23 cellular contexts compared by ENCODE assay signal in the genomic region with DNA sequence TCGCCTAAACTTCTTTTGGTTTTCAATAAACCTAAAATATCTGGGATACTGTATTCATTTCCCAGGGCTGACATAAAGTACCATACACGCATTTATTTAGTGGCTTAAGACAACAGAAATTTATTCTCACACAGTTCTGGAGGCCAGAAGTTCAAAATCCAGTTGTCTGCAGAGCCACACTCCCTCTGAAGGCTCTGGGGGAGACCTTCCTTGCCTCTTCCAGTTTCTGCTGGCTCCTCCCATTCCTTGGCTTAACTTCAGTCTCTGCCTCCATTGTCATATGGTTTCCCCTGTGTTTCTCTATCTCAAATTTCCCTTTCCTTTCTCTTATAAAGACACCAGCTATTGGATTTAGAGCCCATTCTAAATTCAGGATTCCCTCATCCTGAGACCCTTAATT. TPM values are rescaled to one million over a fixed set of nuclear protein-coding genes. Genes with fewer than 3 reads are reported as not detected.
"Had no signal": no experiment of that assay in that cellular context is flagged by ENCODE, and none has a peak within 500 bp of the region (broad histone marks: within the 10 kb centered on the region; RNA-seq: fewer than 3 reads in every experiment).

No MANE protein-coding gene starts in this region.

- H3K4me3 ChIP-seq: SJCRH30 had no signal

- H3K27me3 ChIP-seq: SJCRH30 had no signal

- H3K9me3 Mint-ChIP-seq: activated naive CD8-positive, alpha-beta T cell treated with anti-CD3 and anti-CD28 coated beads, Interleukin-2, amount 50 U/mL, for 24 hours; brain had no signal

- H3K4me3 Mint-ChIP-seq: activated CD8-positive, alpha-beta T cell treated with anti-CD3 and anti-CD28 coated beads, Interleukin-2, amount 10 ng/mL, durations not matched to agents 7 days and 5 days; activated naive CD8-positive, alpha-beta T cell treated with anti-CD3 and anti-CD28 coated beads, Interleukin-2, amount 50 U/mL, for 24 hours; brain had no signal

- H3K27ac Mint-ChIP-seq: activated CD8-positive, alpha-beta T cell treated with anti-CD3 and anti-CD28 coated beads, Interleukin-2, amount 10 ng/mL, durations not matched to agents 7 days and 5 days; activated naive CD8-positive, alpha-beta T cell treated with anti-CD3 and anti-CD28 coated beads, Interleukin-2, amount 50 U/mL, for 24 hours; brain had no signal

- H3K36me3 Mint-ChIP-seq: brain had no signal

- ATAC-seq: activated CD8-positive, alpha-beta T cell treated with anti-CD3 and anti-CD28 coated beads, Interleukin-2, amount 10 ng/mL, durations not matched to agents 7 days and 5 days; activated naive CD8-positive, alpha-beta T cell treated with anti-CD3 and anti-CD28 coated beads, Interleukin-2, amount 50 U/mL, for 24 hours; SK-N-SH treated with all-trans-retinoic acid at 6 μM for 48 hours had no signal

- DNase-seq: activated CD4-positive, alpha-beta T cell treated with anti-CD3 and anti-CD28 coated beads for 48 hours; activated CD4-positive, alpha-beta T cell treated with anti-CD3 and anti-CD28 coated beads, Interleukin-2, amount 50 U/mL, for 4 hours; activated CD4-positive, CD25-positive, alpha-beta regulatory T cell treated with anti-CD3 and anti-CD28 coated beads, Interleukin-2, amount 50 U/mL, for 72 hours; activated CD8-positive, alpha-beta memory T cell treated with anti-CD3 and anti-CD28 coated beads, Interleukin-2, amount 50 U/mL, for 48 hours; activated CD8-positive, alpha-beta T cell treated with anti-CD3 and anti-CD28 coated beads, Interleukin-2, amount 10 ng/mL, durations not matched to agents 7 days and 5 days; activated naive CD4-positive, alpha-beta T cell treated with anti-CD3 and anti-CD28 coated beads, Interleukin-2, amount 50 U/mL, for 16 hours; activated naive CD8-positive, alpha-beta T cell treated with anti-CD3 and anti-CD28 coated beads, Interleukin-2, amount 50 U/mL, for 24 hours; activated T-cell treated with anti-CD3 and anti-CD28 coated beads, Interleukin-2, amount 50 U/mL, for 1 hour; amniotic stem cell; NCI-H1092; NCI-H1417; NCI-H2029; NCI-H2107; NCI-H345; NCI-H510A; NCI-H526 treated with DMSO at 0.1 percent for 48 hours; NCI-H82; SW 1271 had no signal

- H3K27me3 Mint-ChIP-seq: activated naive CD8-positive, alpha-beta T cell treated with anti-CD3 and anti-CD28 coated beads, Interleukin-2, amount 50 U/mL, for 24 hours had no signal

- H3K9me3 ChIP-seq: SJCRH30 had no signal

- H3K27ac ChIP-seq: KMS-11 had no signal

- H3K36me3 ChIP-seq: SJCRH30 had no signal

RNA-seq across cellular contexts. Expression of gene NR3C2, which starts 44.4 kb away (rescaled TPM):
- total RNA-seq: RPMI7951 had no signal
